ENCODE assay signal across 1 cellular context in the genomic region with DNA sequence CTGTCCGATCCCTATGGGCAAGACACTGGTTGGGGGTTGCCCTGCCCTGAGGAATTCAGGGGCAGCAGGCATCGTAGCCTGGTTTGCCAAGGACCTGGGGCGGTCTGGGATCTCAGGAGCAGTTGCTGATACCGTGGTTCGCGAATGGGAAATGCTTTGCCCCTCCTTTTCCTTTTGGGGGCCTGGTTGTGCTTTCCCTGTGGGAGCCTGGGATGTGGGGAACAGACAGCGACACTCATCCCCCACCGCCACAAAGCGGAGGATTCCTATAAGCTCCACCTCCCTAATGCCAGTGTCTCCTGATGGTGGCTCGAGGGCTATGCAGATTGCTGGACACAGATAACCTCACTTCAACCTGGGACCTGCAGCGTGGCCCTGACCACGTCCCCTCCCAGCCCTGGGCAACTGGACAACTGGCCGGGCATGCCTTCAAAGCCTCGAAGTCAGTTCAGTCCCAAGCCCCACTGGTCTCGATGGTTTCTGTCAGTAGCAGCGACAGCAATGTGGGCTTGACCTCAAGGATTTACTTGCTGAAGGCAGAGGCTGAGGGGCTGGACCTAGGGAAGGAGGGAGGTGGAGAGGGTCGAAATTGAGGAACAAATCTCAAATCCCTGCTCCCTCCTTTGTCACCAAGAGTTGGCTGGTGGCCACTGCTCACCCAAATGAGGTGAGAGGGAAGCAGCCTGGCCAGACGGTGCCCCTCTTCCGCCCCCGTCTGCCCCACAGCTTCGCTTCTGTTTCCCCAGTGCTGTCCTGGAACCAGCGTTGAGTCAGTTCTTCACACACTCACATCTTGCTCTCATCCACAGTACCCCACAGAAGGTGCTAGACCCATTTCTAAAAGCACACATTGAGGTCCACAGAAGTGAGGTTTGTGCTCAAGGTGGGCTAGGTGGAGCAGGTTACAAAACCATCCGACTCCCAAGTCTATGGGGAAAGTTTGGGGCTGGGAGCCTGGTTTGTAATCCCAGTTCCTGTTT.
TF ChIP-seq lines count a peak whose summit lies in the region.

No MANE protein-coding gene starts in this region.

TF ChIP-seq in HepG2, 621 proteins besides CTCF, POLR2A, EP300 and RAD21 (continued from another document and continues in another):
- TF ChIP-seq, protein P1, sequence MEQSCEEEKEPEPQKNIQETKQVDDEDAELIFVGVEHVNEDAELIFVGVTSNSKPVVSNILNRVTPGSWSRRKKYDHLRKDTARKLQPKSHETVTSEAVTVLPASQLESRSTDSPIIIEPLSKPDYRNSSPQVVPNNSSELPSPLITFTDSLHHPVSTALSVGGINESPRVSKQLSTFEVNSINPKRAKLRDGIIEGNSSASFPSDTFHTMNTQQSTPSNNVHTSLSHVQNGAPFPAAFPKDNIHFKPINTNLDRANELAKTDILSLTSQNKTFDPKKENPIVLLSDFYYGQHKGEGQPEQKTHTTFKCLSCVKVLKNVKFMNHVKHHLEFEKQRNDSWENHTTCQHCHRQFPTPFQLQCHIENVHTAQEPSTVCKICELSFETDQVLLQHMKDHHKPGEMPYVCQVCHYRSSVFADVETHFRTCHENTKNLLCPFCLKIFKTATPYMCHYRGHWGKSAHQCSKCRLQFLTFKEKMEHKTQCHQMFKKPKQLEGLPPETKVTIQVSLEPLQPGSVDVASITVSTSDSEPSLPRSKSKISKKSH (CRISPR knock-in tag; IDR thresholded peaks at IDR 0.05; ENCODE audit: borderline replicate concordance) = no peak; the same call in 1 of the 2 replicates
- no peak for TF ChIP-seq TARDBP (CRISPR knock-in tag; IDR thresholded peaks at IDR 0.05)
- TF ChIP-seq ZSCAN29 (CRISPR knock-in tag; conservative IDR thresholded peaks at IDR 0.05) = peak; percentile 44; the same call in 1 of the 2 replicates
- 0 out of 2 replicates have a peak, but pooled peaks have one; percentile 4 for TF ChIP-seq FOXA3 (CRISPR knock-in tag; IDR thresholded peaks at IDR 0.05)
- TF ChIP-seq JUND (CRISPR knock-in tag; IDR thresholded peaks at IDR 0.05) = peak; percentile 60; the same call in 1 of the 2 replicates
- peak; percentile 61; the same call in 1 of the 2 replicates for TF ChIP-seq KLF6 (CRISPR knock-in tag; IDR thresholded peaks at IDR 0.05)
- 0 out of 2 replicates have a peak, but pooled peaks have one; percentile 58 for TF ChIP-seq PCBP1 (IDR thresholded peaks at IDR 0.05; ENCODE audit: borderline replicate concordance, low read depth, low read length)
- peak; percentile 86 for TF ChIP-seq ZNF629 (CRISPR knock-in tag; conservative IDR thresholded peaks at IDR 0.05)
- peak; percentile 24; the same call in 1 of the 3 replicates for TF ChIP-seq MXI1 (IDR thresholded peaks at IDR 0.05; ENCODE audit: borderline replicate concordance, low read depth, low read length)
- TF ChIP-seq ZNF260 (CRISPR knock-in tag; IDR thresholded peaks at IDR 0.05; ENCODE audit: borderline replicate concordance, low read depth) = 0 out of 2 replicates have a peak, but pooled peaks have one; percentile 39
- TF ChIP-seq RFXAP (CRISPR knock-in tag; IDR thresholded peaks at IDR 0.05; ENCODE audit: borderline replicate concordance) = 0 out of 2 replicates have a peak, but pooled peaks have one; percentile 49
- no peak for TF ChIP-seq TBP (CRISPR knock-in tag; IDR thresholded peaks at IDR 0.05)
- no peak for TF ChIP-seq RCOR2 (CRISPR knock-in tag; IDR thresholded peaks at IDR 0.05)
- TF ChIP-seq DR1 (CRISPR knock-in tag; IDR thresholded peaks at IDR 0.05) = no peak
- peak; percentile 82 for TF ChIP-seq RBM22 (optimal IDR thresholded peaks at IDR 0.05; ENCODE audit: low read length)
- TF ChIP-seq NFKBIZ (CRISPR knock-in tag; IDR thresholded peaks at IDR 0.05) = no peak; the same call in 1 of the 2 replicates
- TF ChIP-seq ZC3H13 (CRISPR knock-in tag; IDR thresholded peaks at IDR 0.05) = peak; percentile 95
- TF ChIP-seq CBX1 (IDR thresholded peaks at IDR 0.05; ENCODE audit: low read depth) = no peak
- TF ChIP-seq, protein P2, sequence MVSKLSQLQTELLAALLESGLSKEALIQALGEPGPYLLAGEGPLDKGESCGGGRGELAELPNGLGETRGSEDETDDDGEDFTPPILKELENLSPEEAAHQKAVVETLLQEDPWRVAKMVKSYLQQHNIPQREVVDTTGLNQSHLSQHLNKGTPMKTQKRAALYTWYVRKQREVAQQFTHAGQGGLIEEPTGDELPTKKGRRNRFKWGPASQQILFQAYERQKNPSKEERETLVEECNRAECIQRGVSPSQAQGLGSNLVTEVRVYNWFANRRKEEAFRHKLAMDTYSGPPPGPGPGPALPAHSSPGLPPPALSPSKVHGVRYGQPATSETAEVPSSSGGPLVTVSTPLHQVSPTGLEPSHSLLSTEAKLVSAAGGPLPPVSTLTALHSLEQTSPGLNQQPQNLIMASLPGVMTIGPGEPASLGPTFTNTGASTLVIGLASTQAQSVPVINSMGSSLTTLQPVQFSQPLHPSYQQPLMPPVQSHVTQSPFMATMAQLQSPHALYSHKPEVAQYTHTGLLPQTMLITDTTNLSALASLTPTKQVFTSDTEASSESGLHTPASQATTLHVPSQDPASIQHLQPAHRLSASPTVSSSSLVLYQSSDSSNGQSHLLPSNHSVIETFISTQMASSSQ (IDR thresholded peaks at IDR 0.05; ENCODE audit: low read depth) = no peak
- TF ChIP-seq, protein P2 (CRISPR knock-in tag; IDR thresholded peaks at IDR 0.05; ENCODE audit: borderline replicate concordance) = 0 out of 2 replicates have a peak, but pooled peaks have one; percentile 24
- TF ChIP-seq ZNF317 (CRISPR knock-in tag; IDR thresholded peaks at IDR 0.05) = 0 out of 2 replicates have a peak, but pooled peaks have one; percentile 8
- TF ChIP-seq EEA1 (CRISPR knock-in tag; IDR thresholded peaks at IDR 0.05; ENCODE audit: borderline replicate concordance) = 0 out of 2 replicates have a peak, but pooled peaks have one; percentile 34
- TF ChIP-seq, protein P3, sequence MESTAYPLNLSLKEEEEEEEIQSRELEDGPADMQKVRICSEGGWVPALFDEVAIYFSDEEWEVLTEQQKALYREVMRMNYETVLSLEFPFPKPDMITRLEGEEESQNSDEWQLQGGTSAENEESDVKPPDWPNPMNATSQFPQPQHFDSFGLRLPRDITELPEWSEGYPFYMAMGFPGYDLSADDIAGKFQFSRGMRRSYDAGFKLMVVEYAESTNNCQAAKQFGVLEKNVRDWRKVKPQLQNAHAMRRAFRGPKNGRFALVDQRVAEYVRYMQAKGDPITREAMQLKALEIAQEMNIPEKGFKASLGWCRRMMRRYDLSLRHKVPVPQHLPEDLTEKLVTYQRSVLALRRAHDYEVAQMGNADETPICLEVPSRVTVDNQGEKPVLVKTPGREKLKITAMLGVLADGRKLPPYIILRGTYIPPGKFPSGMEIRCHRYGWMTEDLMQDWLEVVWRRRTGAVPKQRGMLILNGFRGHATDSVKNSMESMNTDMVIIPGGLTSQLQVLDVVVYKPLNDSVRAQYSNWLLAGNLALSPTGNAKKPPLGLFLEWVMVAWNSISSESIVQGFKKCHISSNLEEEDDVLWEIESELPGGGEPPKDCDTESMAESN (CRISPR knock-in tag; conservative IDR thresholded peaks at IDR 0.05) = peak; percentile 22; the same call in 1 of the 2 replicates
- TF ChIP-seq ZNF878 (CRISPR knock-in tag; IDR thresholded peaks at IDR 0.05) = peak; percentile 25; the same call in 1 of the 2 replicates
- peak; percentile 73; the same call in 1 of the 2 replicates for TF ChIP-seq HNRNPL (IDR thresholded peaks at IDR 0.05; ENCODE audit: low read depth, low read length)
- TF ChIP-seq ZBTB38 (CRISPR knock-in tag; IDR thresholded peaks at IDR 0.05) = peak; percentile 91; the same call in 1 of the 2 replicates
- TF ChIP-seq, protein P4, sequence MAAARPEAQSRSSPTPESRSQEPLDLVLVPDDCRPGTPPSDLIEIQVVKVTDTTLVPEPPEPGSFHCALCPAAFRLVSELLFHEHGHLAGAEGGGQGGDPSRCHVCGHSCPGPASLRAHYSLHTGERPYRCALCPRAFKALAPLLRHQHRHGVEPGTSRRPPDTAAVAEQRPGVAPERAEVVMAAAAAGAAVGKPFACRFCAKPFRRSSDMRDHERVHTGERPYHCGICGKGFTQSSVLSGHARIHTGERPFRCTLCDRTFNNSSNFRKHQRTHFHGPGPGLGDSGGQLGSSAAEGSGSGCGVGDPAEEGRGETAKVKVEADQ (CRISPR knock-in tag; IDR thresholded peaks at IDR 0.05; ENCODE audit: borderline replicate concordance) = 0 out of 2 replicates have a peak, but pooled peaks have one; percentile 34
- TF ChIP-seq SPEN (CRISPR knock-in tag; IDR thresholded peaks at IDR 0.05; ENCODE audit: low read depth) = peak; percentile 19; the same call in 1 of the 2 replicates
- TF ChIP-seq, protein P5, sequence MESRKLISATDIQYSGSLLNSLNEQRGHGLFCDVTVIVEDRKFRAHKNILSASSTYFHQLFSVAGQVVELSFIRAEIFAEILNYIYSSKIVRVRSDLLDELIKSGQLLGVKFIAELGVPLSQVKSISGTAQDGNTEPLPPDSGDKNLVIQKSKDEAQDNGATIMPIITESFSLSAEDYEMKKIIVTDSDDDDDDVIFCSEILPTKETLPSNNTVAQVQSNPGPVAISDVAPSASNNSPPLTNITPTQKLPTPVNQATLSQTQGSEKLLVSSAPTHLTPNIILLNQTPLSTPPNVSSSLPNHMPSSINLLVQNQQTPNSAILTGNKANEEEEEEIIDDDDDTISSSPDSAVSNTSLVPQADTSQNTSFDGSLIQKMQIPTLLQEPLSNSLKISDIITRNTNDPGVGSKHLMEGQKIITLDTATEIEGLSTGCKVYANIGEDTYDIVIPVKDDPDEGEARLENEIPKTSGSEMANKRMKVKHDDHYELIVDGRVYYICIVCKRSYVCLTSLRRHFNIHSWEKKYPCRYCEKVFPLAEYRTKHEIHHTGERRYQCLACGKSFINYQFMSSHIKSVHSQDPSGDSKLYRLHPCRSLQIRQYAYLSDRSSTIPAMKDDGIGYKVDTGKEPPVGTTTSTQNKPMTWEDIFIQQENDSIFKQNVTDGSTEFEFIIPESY (CRISPR knock-in tag; IDR thresholded peaks at IDR 0.05) = peak; percentile 75
- TF ChIP-seq PHF5A (CRISPR knock-in tag; IDR thresholded peaks at IDR 0.05; ENCODE audit: low read depth, unreplicated experiment) = no peak
- TF ChIP-seq EED (CRISPR knock-in tag; IDR thresholded peaks at IDR 0.05) = 0 out of 2 replicates have a peak, but pooled peaks have one; percentile 20
- TF ChIP-seq JARID2 (CRISPR knock-in tag; IDR thresholded peaks at IDR 0.05; ENCODE audit: insufficient replicate concordance) = peak; percentile 30
- TF ChIP-seq KDM2A (CRISPR knock-in tag; IDR thresholded peaks at IDR 0.05; ENCODE audit: borderline replicate concordance, low read depth) = peak; percentile 1
- no peak for TF ChIP-seq ZNF224 (CRISPR knock-in tag; IDR thresholded peaks at IDR 0.05)
- peak; percentile 61 for TF ChIP-seq RBFOX2 (IDR thresholded peaks at IDR 0.05; ENCODE audit: low read depth, low read length)
- TF ChIP-seq, protein P6, sequence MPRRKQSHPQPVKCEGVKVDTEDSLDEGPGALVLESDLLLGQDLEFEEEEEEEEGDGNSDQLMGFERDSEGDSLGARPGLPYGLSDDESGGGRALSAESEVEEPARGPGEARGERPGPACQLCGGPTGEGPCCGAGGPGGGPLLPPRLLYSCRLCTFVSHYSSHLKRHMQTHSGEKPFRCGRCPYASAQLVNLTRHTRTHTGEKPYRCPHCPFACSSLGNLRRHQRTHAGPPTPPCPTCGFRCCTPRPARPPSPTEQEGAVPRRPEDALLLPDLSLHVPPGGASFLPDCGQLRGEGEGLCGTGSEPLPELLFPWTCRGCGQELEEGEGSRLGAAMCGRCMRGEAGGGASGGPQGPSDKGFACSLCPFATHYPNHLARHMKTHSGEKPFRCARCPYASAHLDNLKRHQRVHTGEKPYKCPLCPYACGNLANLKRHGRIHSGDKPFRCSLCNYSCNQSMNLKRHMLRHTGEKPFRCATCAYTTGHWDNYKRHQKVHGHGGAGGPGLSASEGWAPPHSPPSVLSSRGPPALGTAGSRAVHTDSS (CRISPR knock-in tag; conservative IDR thresholded peaks at IDR 0.05) = no peak
- TF ChIP-seq U2AF1 (optimal IDR thresholded peaks at IDR 0.05; ENCODE audit: low read depth, low read length) = peak; percentile 73
- TF ChIP-seq MEIS1 (CRISPR knock-in tag; IDR thresholded peaks at IDR 0.05; ENCODE audit: borderline replicate concordance) = no peak
- TF ChIP-seq POGZ (CRISPR knock-in tag; IDR thresholded peaks at IDR 0.05) = 0 out of 2 replicates have a peak, but pooled peaks have one; percentile 3
- TF ChIP-seq ZNF441 (CRISPR knock-in tag; IDR thresholded peaks at IDR 0.05; ENCODE audit: borderline replicate concordance) = no peak
- peak; percentile 21; the same call in 1 of the 2 replicates for TF ChIP-seq ZNF780A (CRISPR knock-in tag; IDR thresholded peaks at IDR 0.05)
- TF ChIP-seq, protein P7, sequence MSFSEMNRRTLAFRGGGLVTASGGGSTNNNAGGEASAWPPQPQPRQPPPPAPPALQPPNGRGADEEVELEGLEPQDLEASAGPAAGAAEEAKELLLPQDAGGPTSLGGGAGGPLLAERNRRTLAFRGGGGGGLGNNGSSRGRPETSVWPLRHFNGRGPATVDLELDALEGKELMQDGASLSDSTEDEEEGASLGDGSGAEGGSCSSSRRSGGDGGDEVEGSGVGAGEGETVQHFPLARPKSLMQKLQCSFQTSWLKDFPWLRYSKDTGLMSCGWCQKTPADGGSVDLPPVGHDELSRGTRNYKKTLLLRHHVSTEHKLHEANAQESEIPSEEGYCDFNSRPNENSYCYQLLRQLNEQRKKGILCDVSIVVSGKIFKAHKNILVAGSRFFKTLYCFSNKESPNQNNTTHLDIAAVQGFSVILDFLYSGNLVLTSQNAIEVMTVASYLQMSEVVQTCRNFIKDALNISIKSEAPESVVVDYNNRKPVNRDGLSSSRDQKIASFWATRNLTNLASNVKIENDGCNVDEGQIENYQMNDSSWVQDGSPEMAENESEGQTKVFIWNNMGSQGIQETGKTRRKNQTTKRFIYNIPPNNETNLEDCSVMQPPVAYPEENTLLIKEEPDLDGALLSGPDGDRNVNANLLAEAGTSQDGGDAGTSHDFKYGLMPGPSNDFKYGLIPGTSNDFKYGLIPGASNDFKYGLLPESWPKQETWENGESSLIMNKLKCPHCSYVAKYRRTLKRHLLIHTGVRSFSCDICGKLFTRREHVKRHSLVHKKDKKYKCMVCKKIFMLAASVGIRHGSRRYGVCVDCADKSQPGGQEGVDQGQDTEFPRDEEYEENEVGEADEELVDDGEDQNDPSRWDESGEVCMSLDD (CRISPR knock-in tag; IDR thresholded peaks at IDR 0.05; ENCODE audit: borderline replicate concordance) = no peak
- no peak for TF ChIP-seq ARNTL (CRISPR knock-in tag; IDR thresholded peaks at IDR 0.05)
- peak; percentile 19; the same call in 1 of the 2 replicates for TF ChIP-seq SAP130 (CRISPR knock-in tag; IDR thresholded peaks at IDR 0.05; ENCODE audit: low read depth)
- TF ChIP-seq SCMH1 (CRISPR knock-in tag; IDR thresholded peaks at IDR 0.05; ENCODE audit: borderline replicate concordance) = no peak
- TF ChIP-seq ZNF768 (CRISPR knock-in tag; IDR thresholded peaks at IDR 0.05) = peak; percentile 45; the same call in 1 of the 2 replicates
- peak; percentile 46 for TF ChIP-seq TGIF2 (CRISPR knock-in tag; IDR thresholded peaks at IDR 0.05)
- TF ChIP-seq ZNF180 (CRISPR knock-in tag; IDR thresholded peaks at IDR 0.05; ENCODE audit: borderline replicate concordance, low read depth) = no peak
